In the genomic region with DNA sequence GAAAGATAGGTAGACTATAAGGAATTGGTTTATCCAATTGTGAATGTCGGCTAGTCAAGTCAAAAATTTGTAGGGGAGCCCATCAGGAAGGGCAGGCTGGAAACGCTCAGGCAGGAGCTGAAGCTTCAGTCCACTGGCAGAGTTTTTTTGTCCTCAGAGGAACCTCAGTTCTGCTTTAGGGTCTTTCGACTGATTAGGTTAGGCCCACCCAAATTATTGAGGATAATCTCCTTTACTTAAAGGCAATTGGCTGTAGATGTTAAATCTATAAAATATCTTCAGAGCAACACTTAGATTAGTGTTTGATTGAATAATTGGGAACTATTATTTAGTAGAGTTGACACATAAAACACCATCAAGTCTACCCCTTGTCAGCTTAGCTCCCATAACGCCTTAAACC, we compare ENCODE assay signal across 27 cellular contexts.
"Had no signal": no experiment of that assay in that cellular context is flagged by ENCODE, and none has a peak within 500 bp of the region (broad histone marks: within the 10 kb centered on the region; RNA-seq: fewer than 3 reads in every experiment).

No MANE protein-coding gene starts in this region.

- H3K4me1 ChIP-seq: stomach, thyroid gland had no signal

- ATAC-seq: stimulated activated effector memory CD8-positive, alpha-beta T cell treated with anti-CD3 and anti-CD28 coated beads, Interleukin-12 subunit alpha, Interleukin-12 subunit beta, amount 100 ng/mL, for 72 hours; stimulated activated memory B cell treated with anti-CD40 and anti-IgM and Interleukin-4, amounts not matched to agents 10 μg/mL and 1 μg/mL and 100 μg/mL, for 72 hours; stimulated activated naive B cell treated with anti-CD40 and anti-IgM and Interleukin-4, amounts not matched to agents 10 μg/mL and 1 μg/mL and 100 μg/mL, for 72 hours; stimulated activated naive CD8-positive, alpha-beta T cell treated with anti-CD3 and anti-CD28 coated beads, Interleukin-15, amount 100 ng/mL, for 72 hours; stimulated activated naive CD8-positive, alpha-beta T cell treated with anti-CD3 and anti-CD28 coated beads, Interleukin-15, Interleukin-2, amounts not matched to agents 100 U/mL and 50 U/mL, for 24 hours; upper lobe of right lung had no signal

- DNase-seq: stimulated activated CD4-positive, alpha-beta T cell treated with anti-CD3 and anti-CD28 coated beads, Interleukin-2, amount 100 ng/mL, for 48 hours; stimulated activated CD4-positive, alpha-beta T cell treated with anti-CD3 and anti-CD28 coated beads, Interleukin-4, amount 100 ng/mL, for 1 hour; stimulated activated CD4-positive, alpha-beta T cell treated with anti-CD3 and anti-CD28 coated beads, Interleukin-4, amount 100 ng/mL, for 24 hours; stimulated activated CD4-positive, alpha-beta T cell treated with anti-CD3 and anti-CD28 coated beads, Interleukin-4, amount 100 ng/mL, for 4 hours; stimulated activated CD8-positive, alpha-beta memory T cell treated with anti-CD3 and anti-CD28 coated beads, Interleukin-4, amount 100 ng/mL, for 48 hours; stimulated activated naive B cell treated with anti-CD40 and anti-IgM and Interleukin-4, amounts not matched to agents 10 μg/mL and 1 μg/mL and 100 μg/mL, for 72 hours; stimulated activated naive CD4-positive, alpha-beta T cell; stimulated activated naive CD4-positive, alpha-beta T cell treated with Interleukin-2 at 50 U/mL for 16 hours; stimulated activated naive CD8-positive, alpha-beta T cell treated with anti-CD3 and anti-CD28 coated beads, Interleukin-15, amount 100 ng/mL, for 72 hours; stimulated activated naive CD8-positive, alpha-beta T cell treated with anti-CD3 and anti-CD28 coated beads, Interleukin-15, Interleukin-2, amounts not matched to agents 100 U/mL and 50 U/mL, for 24 hours; stomach; substantia nigra; testis; thyroid gland; tibial artery; transverse colon; trophoblast cell; upper lobe of left lung; upper lobe of right lung; uterus had no signal

- FAIRE-seq: urothelium cell line had no signal

- H3K27ac ChIP-seq: stomach, suprapubic skin, testis, thoracic aorta, thyroid gland, tibial artery, tibial nerve, transverse colon, upper lobe of left lung, upper lobe of right lung, uterus, vagina had no signal

- H3K27me3 ChIP-seq: stomach, suprapubic skin, testis, thyroid gland, tibial artery, tibial nerve, transverse colon, upper lobe of left lung, upper lobe of right lung, uterus, vagina had no signal

- H3K4me3 ChIP-seq: stomach, suprapubic skin, testis, thoracic aorta, thyroid gland, tibial artery, tibial nerve, transverse colon, upper lobe of left lung, upper lobe of right lung, uterus, vagina had no signal

- H3K9me3 ChIP-seq: suprapubic skin, testis, thyroid gland, uterus, vagina had no signal

- H3K36me3 ChIP-seq: stomach, suprapubic skin, thoracic aorta, thyroid gland, tibial artery, tibial nerve, transverse colon, upper lobe of left lung, upper lobe of right lung, uterus, vagina had no signal
